Comparison of ENCODE assay signal across 11 cellular contexts in genomic region chr10:110399163-110400094, GRCh38.
A peak's percentile ranks its signal among the peaks of the same experiment; 100 is the strongest.
DNase-seq lines count a peak whose midpoint lies in the region; ATAC-seq and TF ChIP-seq lines count a peak whose summit lies in the region.
"Had no signal": no experiment of that assay in that cellular context is flagged by ENCODE, and none has a peak within 500 bp of the region (broad histone marks: within the 10 kb centered on the region; RNA-seq: fewer than 3 reads in every experiment).

No MANE protein-coding gene starts in this region.

- peaks cover 16% of the 10 kb centered on the region for H3K4me1 ChIP-seq in upper lobe of right lung
- H3K4me1 ChIP-seq: BLaER1 had no signal

- peak overlapping the region; percentile 9 for H3K27ac Mint-ChIP-seq in activated CD8-positive, alpha-beta memory T cell treated with anti-CD3 and anti-CD28 coated beads, Interleukin-2, amount 10 ng/mL, durations not matched to agents 7 days and 5 days
- H3K27ac Mint-ChIP-seq: effector memory CD8-positive, alpha-beta T cell had no signal

- in situ Hi-C loops in astrocyte of the spinal cord (cut with HindIII; ENCODE audit: low sequenced_read_pairs), result no loop called here

- no peaks in the 10 kb centered on the region for H3K9me3 Mint-ChIP-seq in activated CD8-positive, alpha-beta memory T cell treated with anti-CD3 and anti-CD28 coated beads, Interleukin-2, amount 10 ng/mL, durations not matched to agents 7 days and 5 days (ENCODE audit: low read depth)
- H3K9me3 Mint-ChIP-seq: effector memory CD8-positive, alpha-beta T cell had no signal

- no peaks in the 10 kb centered on the region for H3K9me3 ChIP-seq in upper lobe of right lung
- H3K9me3 ChIP-seq: BLaER1 had no signal

- intact Hi-C loops in upper lobe of right lung (cut with DNase I), result no loop called here

- ATAC-seq in activated CD8-positive, alpha-beta memory T cell treated with anti-CD3 and anti-CD28 coated beads, Interleukin-2, amount 10 ng/mL, durations not matched to agents 7 days and 5 days, result no peak
- ATAC-seq in upper lobe of right lung (peak; percentile 17), HG03159 (IDR thresholded peaks at IDR 0.05; ENCODE audit: unreplicated experiment) (no peak), HG03175 (IDR thresholded peaks at IDR 0.05; ENCODE audit: unreplicated experiment) (no peak)
- ATAC-seq: activated CD4-positive, CD25-positive, alpha-beta regulatory T cell treated with anti-CD3 and anti-CD28 coated beads, Interleukin-2, amount 50 U/mL, for 24 hours; effector memory CD8-positive, alpha-beta T cell had no signal

- peaks cover 1% of the 10 kb centered on the region for H3K36me3 Mint-ChIP-seq in activated CD8-positive, alpha-beta memory T cell treated with anti-CD3 and anti-CD28 coated beads, Interleukin-2, amount 10 ng/mL, durations not matched to agents 7 days and 5 days

- no peak for DNase-seq in activated CD8-positive, alpha-beta memory T cell treated with anti-CD3 and anti-CD28 coated beads, Interleukin-2, amount 10 ng/mL, durations not matched to agents 7 days and 5 days
- no peak for DNase-seq in activated CD8-positive, alpha-beta memory T cell treated with anti-CD3 and anti-CD28 coated beads, Interleukin-2, amount 50 U/mL, for 48 hours
- DNase-seq in astrocyte of the spinal cord (ENCODE audit: low read depth, low spot score) (peak; percentile 97), kidney tubule cell (ENCODE audit: low spot score) (peak; percentile 100), upper lobe of right lung (no peak), cerebellum (ENCODE audit: low spot score) (no peak)
- DNase-seq: effector memory CD8-positive, alpha-beta T cell had no signal

- H3K27me3 ChIP-seq in upper lobe of right lung, result no peaks in the 10 kb centered on the region
- H3K27me3 ChIP-seq: BLaER1 had no signal

- H3K27ac ChIP-seq in upper lobe of right lung, result no peak overlapping the region
- H3K27ac ChIP-seq: BLaER1 had no signal

- CTCF ChIA-PET in activated CD8-positive, alpha-beta memory T cell treated with anti-CD3 and anti-CD28 coated beads, Interleukin-2, amount 10 ng/mL, durations not matched to agents 7 days and 5 days (lab: Charles Lee), result interaction anchor here (0.9 kb wide), 1 partner anchor 9 kb away, joined by 3 read pairs; no protein-coding TSS in a partner anchor

- H3K4me3 Mint-ChIP-seq in activated CD8-positive, alpha-beta memory T cell treated with anti-CD3 and anti-CD28 coated beads, Interleukin-2, amount 10 ng/mL, durations not matched to agents 7 days and 5 days, result no peak overlapping the region
- H3K4me3 Mint-ChIP-seq: effector memory CD8-positive, alpha-beta T cell had no signal

- peaks cover 67% of the 10 kb centered on the region for H3K4me1 Mint-ChIP-seq in activated CD8-positive, alpha-beta memory T cell treated with anti-CD3 and anti-CD28 coated beads, Interleukin-2, amount 10 ng/mL, durations not matched to agents 7 days and 5 days

- no peaks in the 10 kb centered on the region for H3K27me3 Mint-ChIP-seq in activated CD8-positive, alpha-beta memory T cell treated with anti-CD3 and anti-CD28 coated beads, Interleukin-2, amount 10 ng/mL, durations not matched to agents 7 days and 5 days
- H3K27me3 Mint-ChIP-seq: effector memory CD8-positive, alpha-beta T cell had no signal

- TF ChIP-seq CTCF in astrocyte of the spinal cord (IDR thresholded peaks at IDR 0.05; ENCODE audit: low read depth, low read length), result no peak
- TF ChIP-seq CTCF in upper lobe of right lung (IDR thresholded peaks at IDR 0.05), result no peak

- no peak overlapping the region for H3K4me3 ChIP-seq in astrocyte of the spinal cord (ENCODE audit: low read depth, low read length)
- H3K4me3 ChIP-seq in upper lobe of right lung, result no peak overlapping the region
- H3K4me3 ChIP-seq: BLaER1 had no signal

- no peaks in the 10 kb centered on the region for H3K36me3 ChIP-seq in upper lobe of right lung
- H3K36me3 ChIP-seq: BLaER1 had no signal

Comparison
In these comparisons a context has a peak if more than half of its experiments do, and no peak if none do; other contexts are left out.
1. DNase-seq: peak in astrocyte of the spinal cord (single experiment) and kidney tubule cell (single experiment); none in activated CD8-positive, alpha-beta memory T cell treated with anti-CD3 and anti-CD28 coated beads, Interleukin-2, amount 10 ng/mL, durations not matched to agents 7 days and 5 days (single experiment), activated CD8-positive, alpha-beta memory T cell treated with anti-CD3 and anti-CD28 coated beads, Interleukin-2, amount 50 U/mL, for 48 hours (single experiment), upper lobe of right lung (single experiment) and cerebellum (single experiment).